Comparison of ENCODE assay signal across 21 cellular contexts in the genomic region with DNA sequence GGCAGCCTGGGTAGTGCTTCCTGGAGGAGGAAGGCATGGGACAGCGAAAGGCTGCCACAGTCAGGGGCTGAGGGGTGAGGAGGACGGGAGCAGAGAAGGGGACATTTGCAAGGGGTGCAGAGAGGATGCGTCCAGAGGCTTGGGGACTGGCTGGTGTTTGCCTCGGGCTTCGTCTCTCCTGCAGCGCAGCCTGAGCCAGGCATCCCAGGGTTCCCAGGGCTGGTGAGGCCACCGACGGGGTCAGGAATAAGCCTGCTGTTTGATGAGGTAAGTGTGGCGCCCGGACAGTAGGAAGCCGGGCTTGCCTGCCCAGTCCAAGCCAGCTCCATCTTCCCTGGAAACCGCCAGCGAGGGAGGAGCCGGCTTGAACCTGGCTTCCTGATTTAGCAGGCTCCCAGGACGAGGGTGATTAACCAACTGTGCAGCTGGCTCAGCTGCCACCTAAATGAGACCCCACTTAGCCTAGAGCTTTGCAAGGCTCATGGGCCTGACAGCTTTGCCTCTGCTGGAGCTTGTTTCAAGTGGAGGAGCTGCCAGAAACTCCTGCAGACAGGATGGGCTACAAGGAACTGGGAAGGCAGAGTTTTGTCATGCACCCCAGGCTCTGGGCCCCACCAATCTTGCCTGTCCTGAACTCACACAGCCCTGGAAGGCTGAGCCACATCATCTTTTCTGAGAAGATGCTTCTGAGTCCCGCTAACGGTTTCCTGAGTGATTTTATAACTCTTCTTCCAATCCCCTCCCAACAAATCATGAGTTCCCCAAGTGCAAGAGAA. TPM values are rescaled to one million over a fixed set of nuclear protein-coding genes. Genes with fewer than 3 reads are reported as not detected.
DNase-seq lines count a peak whose midpoint lies in the region; ATAC-seq and TF ChIP-seq lines count a peak whose summit lies in the region.
"Had no signal": no experiment of that assay in that cellular context is flagged by ENCODE, and none has a peak within 500 bp of the region (broad histone marks: within the 10 kb centered on the region; RNA-seq: fewer than 3 reads in every experiment).

No MANE protein-coding gene starts in this region.

- no peak overlapping the region for H3K18ac ChIP-seq in mesenchymal stem cell (ENCODE audit: low read depth in 1 of 2, low read length in 2 of 2)

- H2BK15ac ChIP-seq in mesenchymal stem cell (ENCODE audit: low read depth, poor library complexity, severe bottlenecking) = no peak overlapping the region

- no peak overlapping the region for H2BK12ac ChIP-seq in mesenchymal stem cell (ENCODE audit: low read length in 2 of 2)

- no peak overlapping the region for H2AFZ ChIP-seq in mesenchymal stem cell (ENCODE audit: low read depth, low read length)

- intact Hi-C loops in tibial artery (cut with DNase I; ENCODE audit: low total_unique reads) = no loop called here
- intact Hi-C loops in CD4-positive, alpha-beta T cell (cut with DNase I, micrococcal nuclease) = no loop called here

- no peak overlapping the region for H2AK5ac ChIP-seq in mesenchymal stem cell (ENCODE audit: low read length, severe bottlenecking)

- H3K4me1 Mint-ChIP-seq in CD4-positive, alpha-beta T cell (ENCODE audit: low read depth) = no peaks in the 10 kb centered on the region
- H3K4me1 Mint-ChIP-seq: activated CD4-positive, alpha-beta T cell treated with anti-CD3 and anti-CD28 coated beads, Interleukin-2, amount 10 ng/mL, durations not matched to agents 7 days and 5 days; CD4-positive, CD25-positive, alpha-beta regulatory T cell had no signal

- no peak overlapping the region for H2BK5ac ChIP-seq in mesenchymal stem cell (ENCODE audit: low read depth, low read length, poor library complexity, severe bottlenecking)

- peak overlapping the region; percentile 61 for H4K91ac ChIP-seq in mesenchymal stem cell (ENCODE audit: low read length)

- TF ChIP-seq CTCF in tibial artery (IDR thresholded peaks at IDR 0.05) = no peak
- no peak for TF ChIP-seq CTCF in CD4-positive, alpha-beta T cell (IDR thresholded peaks at IDR 0.05)

- POLR2A ChIA-PET in CD4-positive, alpha-beta T cell (lab: Charles Lee) = no interaction called here

- H3K9me3 ChIP-seq in adipocyte (ENCODE audit: control insufficient read depth, low read length) (no peaks in the 10 kb centered on the region), mesenchymal stem cell (ENCODE audit: control insufficient read depth, low read length) (no peaks in the 10 kb centered on the region), tibial artery (no peaks in the 10 kb centered on the region)
- H3K9me3 ChIP-seq in CD4-positive, alpha-beta T cell (ENCODE audit: control insufficient read depth, low read length) = no peaks in the 10 kb centered on the region

- no peak overlapping the region for H3K4me3 Mint-ChIP-seq in CD4-positive, alpha-beta T cell
- H3K4me3 Mint-ChIP-seq: activated CD4-positive, alpha-beta T cell treated with anti-CD3 and anti-CD28 coated beads, Interleukin-2, amount 10 ng/mL, durations not matched to agents 7 days and 5 days; activated naive CD8-positive, alpha-beta T cell; CD4-positive, CD25-positive, alpha-beta regulatory T cell; natural killer cell treated with Interleukin-12 subunit alpha and Interleukin-12 subunit beta and Interleukin-15 and Interleukin-18, amount 100 ng/mL, for 72 hours had no signal

- H3K27me3 Mint-ChIP-seq in CD4-positive, alpha-beta T cell = peaks cover 14% of the 10 kb centered on the region

- peak overlapping the region in 1 of 2 experiments; percentile 28 for H3K4ac ChIP-seq in mesenchymal stem cell (ENCODE audit: low read depth in 1 of 2, low read length in 2 of 2)

- CTCF ChIA-PET in CD4-positive, alpha-beta T cell (lab: Charles Lee) = no interaction called here

- H2BK120ac ChIP-seq in mesenchymal stem cell (ENCODE audit: low read depth, low read length) = no peak overlapping the region

- H3K23ac ChIP-seq in mesenchymal stem cell (ENCODE audit: low read length in 2 of 2) = no peak overlapping the region

- no peak overlapping the region for H3K27ac Mint-ChIP-seq in CD4-positive, alpha-beta T cell
- H3K27ac Mint-ChIP-seq: activated CD4-positive, alpha-beta T cell treated with anti-CD3 and anti-CD28 coated beads, Interleukin-2, amount 10 ng/mL, durations not matched to agents 7 days and 5 days; activated naive CD8-positive, alpha-beta T cell; CD4-positive, CD25-positive, alpha-beta regulatory T cell; natural killer cell treated with Interleukin-12 subunit alpha and Interleukin-12 subunit beta and Interleukin-15 and Interleukin-18, amount 100 ng/mL, for 72 hours had no signal

- H3K79me1 ChIP-seq in mesenchymal stem cell (replicated peaks; ENCODE audit: low read length, poor library complexity, severe bottlenecking) = no peaks in the 10 kb centered on the region

- WGBS in mesenchymal stem cell = 78% methylated on average over 17 of the region's 17 CpGs

- no peaks in the 10 kb centered on the region for H3K9me3 Mint-ChIP-seq in CD4-positive, alpha-beta T cell
- H3K9me3 Mint-ChIP-seq: activated CD4-positive, alpha-beta T cell treated with anti-CD3 and anti-CD28 coated beads, Interleukin-2, amount 10 ng/mL, durations not matched to agents 7 days and 5 days; CD4-positive, CD25-positive, alpha-beta regulatory T cell; natural killer cell treated with Interleukin-12 subunit alpha and Interleukin-12 subunit beta and Interleukin-15 and Interleukin-18, amount 100 ng/mL, for 72 hours had no signal

- H3K9ac ChIP-seq in adipocyte (ENCODE audit: low read length) = no peak overlapping the region
- no peak overlapping the region for H3K9ac ChIP-seq in mesenchymal stem cell (ENCODE audit: low read length)

- H4K8ac ChIP-seq in mesenchymal stem cell (ENCODE audit: low read length) = no peak overlapping the region

- H3K4me2 ChIP-seq in mesenchymal stem cell (ENCODE audit: low read length, poor library complexity, severe bottlenecking) = no peak overlapping the region

- H3K4me3 ChIP-seq in adipocyte (ENCODE audit: low read length) = no peak overlapping the region
- H3K4me3 ChIP-seq in mesenchymal stem cell (ENCODE audit: insufficient read depth in 1 of 2, low read depth in 1 of 2, low read length in 2 of 2) = no peak overlapping the region
- no peak overlapping the region for H3K4me3 ChIP-seq in tibial artery
- H3K4me3 ChIP-seq: GM12878 had no signal

- no peak for ATAC-seq in HG03045 (IDR thresholded peaks at IDR 0.05; ENCODE audit: unreplicated experiment)
- ATAC-seq in CD4-positive, alpha-beta T cell (ENCODE audit: poor library complexity) = no peak
- ATAC-seq: GM12878; left lobe of liver; natural killer cell treated with Interleukin-12 subunit alpha and Interleukin-12 subunit beta and Interleukin-15 and Interleukin-18, amount 100 ng/mL, for 72 hours; right cardiac atrium had no signal

- H3K27ac ChIP-seq in mesenchymal stem cell (ENCODE audit: low read length, poor library complexity, severe bottlenecking) = no peak overlapping the region
- H3K27ac ChIP-seq in tibial artery = peak overlapping the region; percentile 45 to 46
- H3K27ac ChIP-seq in CD4-positive, alpha-beta T cell (ENCODE audit: low read depth, low read length) = no peak overlapping the region

- H3K4me1 ChIP-seq in adipocyte (ENCODE audit: control insufficient read depth, insufficient read depth, low read length) (peaks cover 36% of the 10 kb centered on the region), mesenchymal stem cell (ENCODE audit: control insufficient read depth, insufficient read depth, low read depth, low read length) (peaks cover 31% of the 10 kb centered on the region), tibial artery (peaks cover 0 to 30% (median 2%) of the 10 kb centered on the region in 4 donors)

- H3K27me3 ChIP-seq in adipocyte (replicated peaks; ENCODE audit: control insufficient read depth, insufficient read depth, low read length) = no peaks in the 10 kb centered on the region
- H3K27me3 ChIP-seq in mesenchymal stem cell (ENCODE audit: control insufficient read depth in 1 of 2, insufficient read depth in 1 of 2, low read length in 2 of 2) = peaks cover 2 to 28% of the 10 kb centered on the region in 2 experiments
- H3K27me3 ChIP-seq in tibial artery = peaks cover 0 to 4% of the 10 kb centered on the region in 2 donors
- peaks cover 7% of the 10 kb centered on the region for H3K27me3 ChIP-seq in CD4-positive, alpha-beta T cell (ENCODE audit: control insufficient read depth, insufficient read depth, low read length)

- DNase-seq in NCI-H1694 (lab: John Stamatoyannopoulos, UW) (peak; percentile 4), NCI-H1694 treated with DMSO at 0.1 percent for 48 hours (lab: John Stamatoyannopoulos, UW) (no peak), adipocyte (ENCODE audit: low read depth) (peak; percentile 19), mesenchymal stem cell (no peak), tibial artery (peak in 1 of 2 donors; percentile 55), DMS153 treated with DMSO at 0.1 percent for 48 hours (lab: John Stamatoyannopoulos, UW; ENCODE audit: unreplicated experiment) (no peak)
- DNase-seq in CD4-positive, alpha-beta T cell = no peak
- DNase-seq: activated CD4-positive, alpha-beta T cell treated with anti-CD3 and anti-CD28 coated beads, Interleukin-2, amount 10 ng/mL, durations not matched to agents 7 days and 5 days; CD4-positive, CD25-positive, alpha-beta regulatory T cell; effector CD4-positive, alpha-beta T cell; hypothalamus; MM.1S; NCI-H2081 treated with DMSO at 0.1 percent for 48 hours; right cardiac atrium; stimulated activated CD4-positive, alpha-beta T cell treated with anti-CD3 and anti-CD28 coated beads, Interleukin-2, amount 100 ng/mL, for 48 hours; T-helper 9 cell had no signal

- no peaks in the 10 kb centered on the region for H3K36me3 ChIP-seq in adipocyte (ENCODE audit: control insufficient read depth, insufficient read depth, low read length, severe bottlenecking)
- H3K36me3 ChIP-seq in mesenchymal stem cell (ENCODE audit: control insufficient read depth in 1 of 2, insufficient read depth in 2 of 2, low read depth in 1 of 2, low read length in 2 of 2) = no peaks in the 10 kb centered on the region
- H3K36me3 ChIP-seq in tibial artery = no peaks in the 10 kb centered on the region

- no peaks in the 10 kb centered on the region for H3K36me3 Mint-ChIP-seq in CD4-positive, alpha-beta T cell (ENCODE audit: low read depth)
- H3K36me3 Mint-ChIP-seq: natural killer cell treated with Interleukin-12 subunit alpha and Interleukin-12 subunit beta and Interleukin-15 and Interleukin-18, amount 100 ng/mL, for 72 hours had no signal

- no peak overlapping the region for H3K14ac ChIP-seq in mesenchymal stem cell (ENCODE audit: low read length in 2 of 2)

RNA-seq across cellular contexts. Expression of gene PITPNM3, which starts 47.6 kb away (rescaled TPM):
- 0.26 TPM for polyA plus RNA-seq in mesenchymal stem cell (2013, experiment 1 of 2)
- polyA plus RNA-seq in mesenchymal stem cell (2013, experiment 2 of 2) = 0.25 TPM
- under 1 TPM; 0.34 to 0.41 TPM for total RNA-seq in CD4-positive, alpha-beta T cell

Comparison
In these comparisons a context has a peak if more than half of its experiments do, and no peak if none do; other contexts are left out.
1. DNase-seq: peak in NCI-H1694 (single experiment) and adipocyte (single experiment); none in NCI-H1694 treated with DMSO at 0.1 percent for 48 hours (single experiment), mesenchymal stem cell (single experiment), CD4-positive, alpha-beta T cell (0 of 10) and DMS153 treated with DMSO at 0.1 percent for 48 hours (single experiment).
2. H3K27ac ChIP-seq: peak in tibial artery (2 of 2); none in mesenchymal stem cell (single experiment) and CD4-positive, alpha-beta T cell (single experiment).